ENCODE assay signal across 14 cellular contexts in genomic region chr15:77417642-77418041, GRCh38. TPM values are rescaled to one million over a fixed set of nuclear protein-coding genes. Genes with fewer than 3 reads are reported as not detected.
DNase-seq lines count a peak whose midpoint lies in the region; ATAC-seq and TF ChIP-seq lines count a peak whose summit lies in the region.
"Had no signal": no experiment of that assay in that cellular context is flagged by ENCODE, and none has a peak within 500 bp of the region (broad histone marks: within the 10 kb centered on the region; RNA-seq: fewer than 3 reads in every experiment).

No MANE protein-coding gene starts in this region.

- 45 to 56% (median 51%) methylated on average over 4 of the region's 4 CpGs for WGBS in psoas muscle, 3 donors

- TF ChIP-seq CTCF in fibroblast of pulmonary artery (IDR thresholded peaks at IDR 0.05; ENCODE audit: low read length, missing control alignments) (no peak), psoas muscle (IDR thresholded peaks at IDR 0.05) (no peak)

- H3K4me3 Mint-ChIP-seq in activated T-cell treated with anti-CD3 and anti-CD28 coated beads, Interleukin-2, amount 50 U/mL, for 4 hours: no peak overlapping the region

- H3K36me3 ChIP-seq in MG63 (0 out of 2 replicates have a peak, but pooled peaks cover 3% of the 10 kb centered on the region), psoas muscle (ENCODE audit: insufficient read depth in 1 of 2, low read depth in 1 of 2) (no peaks in the 10 kb centered on the region)
- H3K36me3 ChIP-seq: colonic mucosa had no signal

- peak overlapping the region; percentile 96 for H3K27ac ChIP-seq in psoas muscle
- H3K27ac ChIP-seq: colonic mucosa had no signal

- peaks cover 31% of the 10 kb centered on the region for H3K4me1 Mint-ChIP-seq in activated T-cell treated with anti-CD3 and anti-CD28 coated beads, Interleukin-2, amount 50 U/mL, for 4 hours (ENCODE audit: low read depth)

- H3K9me3 ChIP-seq in MG63: no peaks in the 10 kb centered on the region
- no peaks in the 10 kb centered on the region for H3K9me3 ChIP-seq in psoas muscle
- H3K9me3 ChIP-seq: colonic mucosa had no signal

- no peak for ATAC-seq in psoas muscle
- ATAC-seq in activated T-cell treated with anti-CD3 and anti-CD28 coated beads, Interleukin-2, amount 50 U/mL, for 4 hours: no peak
- ATAC-seq: activated CD4-positive, alpha-beta T cell treated with anti-CD3 and anti-CD28 coated beads for 36 hours had no signal

- H3K36me3 Mint-ChIP-seq in activated T-cell treated with anti-CD3 and anti-CD28 coated beads, Interleukin-2, amount 50 U/mL, for 4 hours (ENCODE audit: insufficient read depth): no peaks in the 10 kb centered on the region

- H3K27me3 Mint-ChIP-seq in activated T-cell treated with anti-CD3 and anti-CD28 coated beads, Interleukin-2, amount 50 U/mL, for 4 hours (ENCODE audit: low read depth): no peaks in the 10 kb centered on the region
- H3K27me3 Mint-ChIP-seq: activated CD4-positive, alpha-beta T cell treated with anti-CD3 and anti-CD28 coated beads for 36 hours had no signal

- H3K9me3 Mint-ChIP-seq in activated T-cell treated with anti-CD3 and anti-CD28 coated beads, Interleukin-2, amount 50 U/mL, for 4 hours: no peaks in the 10 kb centered on the region

- intact Hi-C loops in psoas muscle (cut with DNase I): loop anchor here in 1 of 2 donors (10.0 kb wide), 1 partner anchor 293 kb away; no protein-coding TSS in a partner anchor

- peaks cover 43% of the 10 kb centered on the region for H3K4me1 ChIP-seq in psoas muscle
- H3K4me1 ChIP-seq: colonic mucosa had no signal

- DNase-seq in EL: peak; percentile 26
- DNase-seq in MG63: peak; percentile 85
- DNase-seq in fibroblast of pulmonary artery (ENCODE audit: low read depth): no peak
- DNase-seq in psoas muscle: no peak
- no peak for DNase-seq in activated T-cell treated with anti-CD3 and anti-CD28 coated beads, Interleukin-2, amount 50 U/mL, for 4 hours
- DNase-seq in activated effector memory CD4-positive, alpha-beta T cell treated with Interleukin-2 at 50 U/mL for 16 hours: no peak
- DNase-seq in GM19238 (ENCODE audit: insufficient read length, low spot score): no peak
- no peak for DNase-seq in mesenteric fat pad (ENCODE audit: low spot score)
- DNase-seq: activated CD4-positive, alpha-beta T cell treated with anti-CD3 and anti-CD28 coated beads for 36 hours; activated gamma-delta T cell; DMS153; NCI-H1048; NCI-H446 had no signal

- H3K4me3 ChIP-seq in MG63 (peak overlapping the region; percentile 62), fibroblast of pulmonary artery (replicated peaks; ENCODE audit: low read depth, low read length) (peak overlapping the region; percentile 90), psoas muscle (peak overlapping the region; percentile 91)
- H3K4me3 ChIP-seq: colonic mucosa had no signal

- H3K27me3 ChIP-seq in MG63 (no peaks in the 10 kb centered on the region), psoas muscle (ENCODE audit: insufficient read depth in 3 of 3, low read length in 2 of 3) (no peaks in the 10 kb centered on the region)
- H3K27me3 ChIP-seq: colonic mucosa had no signal

RNA-seq across cellular contexts. Expression of gene PEAK1, which starts 2.3 kb away (rescaled TPM):
- 22.3 and 71.9 TPM in 2 replicates for total RNA-seq in MG63 (2014; rRNA removed; shearing (Covaris generic); ENCODE audit: low replicate concordance)
- 10 to 100 TPM; 25.3 to 32.1 (median 28.8) TPM for total RNA-seq in psoas muscle
- polyA plus RNA-seq in psoas muscle: 10 to 100 TPM in 1 of 3 donors, 1 to 10 TPM in 2; 4.0 to 10.8 (median 4.4) TPM
- 10 to 100 TPM; 15.5 to 23.1 (median 21.2) TPM for total RNA-seq in activated T-cell treated with anti-CD3 and anti-CD28 coated beads, Interleukin-2, amount 50 U/mL, for 4 hours
- 83.4 TPM for total RNA-seq in mesenteric fat pad

RNA-seq across cellular contexts. Expression of gene HMG20A, which starts 3.0 kb away (rescaled TPM):
- total RNA-seq in MG63 (2014; rRNA removed; shearing (Covaris generic); ENCODE audit: low replicate concordance): 6.2 and 6.8 TPM in 2 replicates
- total RNA-seq in psoas muscle: 10 to 100 TPM; 29.3 to 38.3 (median 31.5) TPM
- polyA plus RNA-seq in psoas muscle: 10 to 100 TPM in 2 of 3 donors, 1 to 10 TPM in 1; 9.7 to 20.5 (median 11.0) TPM
- total RNA-seq in activated T-cell treated with anti-CD3 and anti-CD28 coated beads, Interleukin-2, amount 50 U/mL, for 4 hours: 10 to 100 TPM; 32.7 to 35.1 (median 34.3) TPM
- total RNA-seq in mesenteric fat pad: 20.7 TPM

Comparison
In these comparisons a context has a peak if more than half of its experiments do, and no peak if none do; other contexts are left out.
1. DNase-seq: peak in EL (single experiment) and MG63 (single experiment); none in fibroblast of pulmonary artery (single experiment), psoas muscle (0 of 2), activated T-cell treated with anti-CD3 and anti-CD28 coated beads, Interleukin-2, amount 50 U/mL, for 4 hours (single experiment), activated effector memory CD4-positive, alpha-beta T cell treated with Interleukin-2 at 50 U/mL for 16 hours (single experiment), GM19238 (single experiment) and mesenteric fat pad (single experiment).
2. Peak in every context shown above with its lines, with median percentiles within 50 percentile points of each other: H3K4me3 ChIP-seq.